In genomic region chr3:30142946-30143345, GRCh38 we compare ENCODE assay signal across 33 cellular contexts.
"Had no signal": no experiment of that assay in that cellular context is flagged by ENCODE, and none has a peak within 500 bp of the region (broad histone marks: within the 10 kb centered on the region; RNA-seq: fewer than 3 reads in every experiment).

No MANE protein-coding gene starts in this region.

- H3K27ac ChIP-seq: breast epithelium, cardiac muscle cell, coronary artery, esophagus muscularis mucosa, VCaP had no signal

- H3K9me3 ChIP-seq: breast epithelium, esophagus muscularis mucosa had no signal

- H3K4me3 ChIP-seq: breast epithelium, cardiac muscle cell, coronary artery, esophagus muscularis mucosa had no signal

- DNase-seq: activated CD4-positive, alpha-beta memory T cell treated with anti-CD3 and anti-CD28 coated beads, Interleukin-2, amount 10 ng/mL, durations not matched to agents 7 days and 5 days; activated CD4-positive, alpha-beta T cell treated with anti-CD3 and anti-CD28 coated beads for 1 hour; activated CD4-positive, alpha-beta T cell treated with anti-CD3 and anti-CD28 coated beads for 4 hours; activated CD4-positive, alpha-beta T cell treated with anti-CD3 and anti-CD28 coated beads, Interleukin-2, amount 10 ng/mL, durations not matched to agents 7 days and 5 days; activated CD4-positive, alpha-beta T cell treated with anti-CD3 and anti-CD28 coated beads, Interleukin-2, amount 50 U/mL, for 4 hours; activated CD8-positive, alpha-beta memory T cell treated with anti-CD3 and anti-CD28 coated beads, Interleukin-2, amount 50 U/mL, for 48 hours; activated effector memory CD4-positive, alpha-beta T cell treated with Interleukin-2 at 50 U/mL for 16 hours; activated gamma-delta T cell treated with Interleukin-2 at 50 U/mL for 16 hours; activated naive CD4-positive, alpha-beta T cell treated with anti-CD3 and anti-CD28 coated beads, Interleukin-2, amount 50 U/mL, for 16 hours; activated naive CD4-positive, alpha-beta T cell treated with Interleukin-2 at 50 U/mL for 16 hours; activated T-cell treated with anti-CD3 and anti-CD28 coated beads for 4 hours; activated T-cell treated with anti-CD3 and anti-CD28 coated beads, Interleukin-2, amount 50 U/mL, for 4 hours; amygdala; aorta; central memory CD4-positive, alpha-beta T cell; cerebellar nuclear complex; dermis blood vessel endothelial cell; effector CD4-positive, alpha-beta T cell; effector memory CD8-positive, alpha-beta T cell; erythroblast; foreskin fibroblast; head of caudate nucleus; T-helper 1 cell; T-helper 17 cell; T1000 had no signal

- H3K36me3 ChIP-seq: breast epithelium, cardiac muscle cell, esophagus muscularis mucosa had no signal

- H3K27me3 ChIP-seq: breast epithelium, cardiac muscle cell, esophagus muscularis mucosa had no signal

- FAIRE-seq: frontal cortex had no signal

- H3K4me1 ChIP-seq: breast epithelium had no signal

- ATAC-seq: activated T-cell treated with anti-CD3 and anti-CD28 coated beads, Interleukin-2, amount 50 U/mL, for 4 hours; activated T-helper 17 cell treated with anti-CD3 and anti-CD28 coated beads, Interleukin-2, amount 50 U/mL, for 72 hours; effector memory CD8-positive, alpha-beta T cell; T-helper 17 cell; WTC11 had no signal
